Comparison of ENCODE assay signal across 9 cellular contexts in the genomic region with DNA sequence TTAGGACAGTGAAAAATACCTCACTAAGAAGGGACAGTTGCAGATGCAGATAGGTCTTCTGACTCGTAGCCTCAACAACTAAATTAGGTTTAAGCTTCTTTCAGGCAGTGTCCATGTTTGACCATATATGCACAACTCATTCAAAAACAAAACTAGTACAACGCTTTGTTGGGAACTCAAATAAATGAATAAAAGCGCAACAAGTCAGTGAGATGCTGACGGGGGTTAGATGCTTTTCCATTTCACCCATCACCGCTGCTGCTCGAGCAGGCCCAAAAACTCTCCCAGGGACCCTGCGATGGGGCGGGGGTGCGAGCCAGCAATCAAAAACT. TPM values are rescaled to one million over a fixed set of nuclear protein-coding genes. Genes with fewer than 3 reads are reported as not detected.
A peak's percentile ranks its signal among the peaks of the same experiment; 100 is the strongest.
DNase-seq lines count a peak whose midpoint lies in the region; ATAC-seq, FAIRE-seq and TF ChIP-seq lines count a peak whose summit lies in the region.
"Had no signal": no experiment of that assay in that cellular context is flagged by ENCODE, and none has a peak within 500 bp of the region (broad histone marks: within the 10 kb centered on the region; RNA-seq: fewer than 3 reads in every experiment).

No MANE protein-coding gene starts in this region.

- ATAC-seq in activated T-cell treated with anti-CD3 and anti-CD28 coated beads, Interleukin-2, amount 50 U/mL, for 72 hours (replicated peaks in 1 of 2): no peak
- ATAC-seq in HepG2: peak; percentile 8
- no peak for ATAC-seq in GM18498 (IDR thresholded peaks at IDR 0.05; ENCODE audit: unreplicated experiment)

- peak overlapping the region; percentile 86 for H3K4me2 ChIP-seq in HepG2 (ENCODE audit: low read depth, low read length)

- peaks cover 62% of the 10 kb centered on the region for H3K4me1 Mint-ChIP-seq in activated T-cell treated with anti-CD3 and anti-CD28 coated beads, Interleukin-2, amount 50 U/mL, for 72 hours (ENCODE audit: low read depth)

- peak overlapping the region; percentile 91 to 99 for H3K4me3 Mint-ChIP-seq in activated T-cell treated with anti-CD3 and anti-CD28 coated beads, Interleukin-2, amount 50 U/mL, for 72 hours

- no peaks in the 10 kb centered on the region for H3K27me3 Mint-ChIP-seq in activated T-cell treated with anti-CD3 and anti-CD28 coated beads, Interleukin-2, amount 50 U/mL, for 72 hours (ENCODE audit: low read depth)

- peaks cover 7 to 26% of the 10 kb centered on the region in 2 donors for H3K36me3 Mint-ChIP-seq in activated T-cell treated with anti-CD3 and anti-CD28 coated beads, Interleukin-2, amount 50 U/mL, for 72 hours (ENCODE audit: insufficient read depth in 2 of 2)

- peaks cover 26% of the 10 kb centered on the region for H3K79me2 ChIP-seq in HepG2 (ENCODE audit: insufficient read depth, low read length)

- in situ Hi-C loops in HepG2 (cut with HindIII; ENCODE audit: extremely low pct_ligation_motif_present, low pct_unique_long_range_greater_than_20kb): no loop called here
- in situ Hi-C loops in KBM-7 (cut with MboI; ENCODE audit: low pct_unique_long_range_greater_than_20kb, low sequenced_read_pairs): no loop called here

- FAIRE-seq in HepG2 (lab: Jason Lieb, UNC): no peak

- H3K36me3 ChIP-seq in HepG2 (replicated peaks in 1 of 2; ENCODE audit: control insufficient read depth in 1 of 2, insufficient read depth in 2 of 2, low read length in 2 of 2): peaks cover under 1 to 3% of the 10 kb centered on the region in 2 experiments; a peak in 2 of 5 replicates
- peaks cover 4 to 6% (median 4%) of the 10 kb centered on the region in 3 donors for H3K36me3 ChIP-seq in tibial artery

- POLR2A ChIA-PET in HepG2 (lab: Yijun Ruan, JAX): no interaction called here

- no peak for DNase-seq in activated T-cell treated with anti-CD3 and anti-CD28 coated beads, Interleukin-2, amount 50 U/mL, for 72 hours
- no peak for DNase-seq in activated T-cell treated with anti-CD3 and anti-CD28 coated beads for 4 hours
- peak; percentile 7 for DNase-seq in amniotic epithelial cell (ENCODE audit: low read depth)
- DNase-seq in HepG2 (ENCODE audit: low spot score): no peak
- DNase-seq in tibial artery: no peak
- no peak for DNase-seq in KBM-7
- no peak for DNase-seq in DMS 273 treated with DMSO at 0.1 percent for 48 hours (lab: John Stamatoyannopoulos, UW)

- no peak overlapping the region for H2AFZ ChIP-seq in HepG2 (ENCODE audit: low read length)

- H3K9me3 ChIP-seq in HepG2 (ENCODE audit: low read length) (no peaks in the 10 kb centered on the region), tibial artery (no peaks in the 10 kb centered on the region)

- WGBS in HepG2 (ENCODE audit: low lambda C conversion rate): 3% methylated on average over 8 of the region's 9 CpGs

- H3K9me3 Mint-ChIP-seq in activated T-cell treated with anti-CD3 and anti-CD28 coated beads, Interleukin-2, amount 50 U/mL, for 72 hours: no peaks in the 10 kb centered on the region

- no peaks in the 10 kb centered on the region; a peak in 1 of 5 replicates for H3K27me3 ChIP-seq in HepG2 (ENCODE audit: control insufficient read depth in 1 of 2, insufficient read depth in 2 of 2, low read length in 2 of 2)
- no peaks in the 10 kb centered on the region for H3K27me3 ChIP-seq in tibial artery

- H3K9ac ChIP-seq in HepG2 (ENCODE audit: insufficient read depth, low read depth, low read length): peak overlapping the region; percentile 86

- intact Hi-C loops in HepG2 (cut with micrococcal nuclease; ENCODE audit: unreplicated experiment): no loop called here
- intact Hi-C loops in tibial artery (cut with DNase I; ENCODE audit: low total_unique reads): no loop called here

- peak overlapping the region; percentile 80 for H3K27ac ChIP-seq in HepG2 (ENCODE audit: extremely low read length, insufficient read depth, low read length)
- H3K27ac ChIP-seq in tibial artery: peak overlapping the region; percentile 85 to 88

- no peak for TF ChIP-seq POLR2A in HepG2 (IDR thresholded peaks at IDR 0.05; ENCODE audit: insufficient read depth in 1 of 2, low read depth in 2 of 2, low read length in 2 of 2)

- no peak for TF ChIP-seq EP300 in HepG2 (IDR thresholded peaks at IDR 0.05; ENCODE audit: low read depth in 2 of 2, low read length in 2 of 2)
- no peak for TF ChIP-seq EP300 in HepG2 (CRISPR knock-in tag; IDR thresholded peaks at IDR 0.05; ENCODE audit: borderline replicate concordance)

- H3K27ac Mint-ChIP-seq in activated T-cell treated with anti-CD3 and anti-CD28 coated beads, Interleukin-2, amount 50 U/mL, for 72 hours: peak overlapping the region; percentile 25

- TF ChIP-seq RAD21 in HepG2 (CRISPR knock-in tag; IDR thresholded peaks at IDR 0.05): no peak

- no peaks in the 10 kb centered on the region for H4K20me1 ChIP-seq in HepG2 (ENCODE audit: insufficient read depth, low read length)

- H3K4me1 ChIP-seq in HepG2 (ENCODE audit: insufficient read depth, low read length) (peaks cover 39% of the 10 kb centered on the region), tibial artery (peaks cover 0 to 18% (median 6%) of the 10 kb centered on the region in 4 donors)

- BruUV-seq in HepG2 (replicated peaks; lab: Mats Ljungman, UMichigan): no TSS peak

- CTCF ChIA-PET in HepG2 (lab: Yijun Ruan, JAX; ENCODE audit: low intra/inter-chr PET ratio, low total read pairs): no interaction called here

- H3K4me3 ChIP-seq in HepG2 (replicated peaks in 1 of 3; ENCODE audit: insufficient read depth in 1 of 3, low read depth in 2 of 3, low read length in 3 of 3) (peak overlapping the region; percentile 83 to 93 (median 91)), tibial artery (peak overlapping the region; percentile 90 to 94)

- TF ChIP-seq CTCF in HepG2 (CRISPR knock-in tag; IDR thresholded peaks at IDR 0.05) (no peak), tibial artery (IDR thresholded peaks at IDR 0.05) (no peak)

RNA-seq across cellular contexts. Expression of a gene that starts 0.6 kb away (rescaled TPM):
- total RNA-seq in activated T-cell treated with anti-CD3 and anti-CD28 coated beads, Interleukin-2, amount 50 U/mL, for 72 hours: 10 to 100 TPM; 34.4 to 36.0 TPM
- 32.8 and 54.2 TPM in 2 replicates for total RNA-seq in HepG2 (2016; rRNA removed; fragmentation: Illumina TruSeq; extraction: Trizol)
- total RNA-seq in HepG2 (2016; cell fraction: cytosol; rRNA removed; fragmentation: Illumina TruSeq; extraction: Trizol; ENCODE audit: low read depth): 1.8 and 2.4 TPM in 2 replicates
- 32.6 and 56.0 TPM in 2 replicates for total RNA-seq in HepG2 (2016; cell fraction: insoluble cytoplasmic fraction; rRNA removed; fragmentation: Illumina TruSeq; extraction: Trizol)
- total RNA-seq in HepG2 (2016; cell fraction: membrane; rRNA removed; fragmentation: Illumina TruSeq; extraction: Trizol): 6.0 and 7.0 TPM in 2 replicates
- total RNA-seq in HepG2 (2016; cell fraction: nucleus; rRNA removed; fragmentation: Illumina TruSeq; extraction: Trizol): 20.5 and 22.8 TPM in 2 replicates
- 6.0 and 8.8 TPM in 2 replicates for polyA plus RNA-seq in HepG2 (2011; rRNA removed)
- polyA plus RNA-seq in HepG2 (2011; cell fraction: cytosol; rRNA removed): 2.6 and 4.0 TPM in 2 replicates
- polyA plus RNA-seq in HepG2 (2011; cell fraction: nucleus; rRNA removed): 2.1 and 4.0 TPM in 2 replicates
- 12.7 and 13.8 TPM in 2 replicates for polyA plus RNA-seq in HepG2 (2012)
- 1.9 and 2.4 TPM in 2 replicates for polyA plus RNA-seq in HepG2 (2016; cell fraction: cytosol; fragmentation: Illumina TruSeq; extraction: Trizol; ENCODE audit: low read depth)
- 54.9 and 56.4 TPM in 2 replicates for polyA plus RNA-seq in HepG2 (2016; cell fraction: insoluble cytoplasmic fraction; fragmentation: Illumina TruSeq; extraction: Trizol; ENCODE audit: low read depth)
- polyA plus RNA-seq in HepG2 (2016; cell fraction: membrane; fragmentation: Illumina TruSeq; extraction: Trizol; ENCODE audit: low read depth): 4.1 and 4.9 TPM in 2 replicates
- polyA plus RNA-seq in HepG2 (2016; cell fraction: nucleus; fragmentation: Illumina TruSeq; extraction: Trizol; ENCODE audit: insufficient read depth, low read depth): 28.1 and 29.6 TPM in 2 replicates
- 1.6 and 3.1 TPM in 2 replicates for polyA minus RNA-seq in HepG2 (2011; rRNA and poly(A)+ RNA removed; ENCODE audit: low replicate concordance)
- 6.3 and 6.5 TPM in 2 replicates for polyA minus RNA-seq in HepG2 (2011; cell fraction: cytosol; rRNA and poly(A)+ RNA removed)
- 25.4 and 29.5 TPM in 2 replicates for polyA minus RNA-seq in HepG2 (2011; cell fraction: nucleus; rRNA and poly(A)+ RNA removed)

RNA-seq across cellular contexts. Expression of a gene that starts 20.1 kb away (rescaled TPM):
- total RNA-seq in activated T-cell treated with anti-CD3 and anti-CD28 coated beads, Interleukin-2, amount 50 U/mL, for 72 hours: under 1 TPM; 0.26 to 0.44 TPM
- not detected in 2 replicates for total RNA-seq in HepG2 (2016; rRNA removed; fragmentation: Illumina TruSeq; extraction: Trizol)
- not detected in 2 replicates for total RNA-seq in HepG2 (2016; cell fraction: cytosol; rRNA removed; fragmentation: Illumina TruSeq; extraction: Trizol; ENCODE audit: low read depth)
- not detected in 2 replicates for total RNA-seq in HepG2 (2016; cell fraction: insoluble cytoplasmic fraction; rRNA removed; fragmentation: Illumina TruSeq; extraction: Trizol)
- total RNA-seq in HepG2 (2016; cell fraction: membrane; rRNA removed; fragmentation: Illumina TruSeq; extraction: Trizol): not detected in 2 replicates
- total RNA-seq in HepG2 (2016; cell fraction: nucleus; rRNA removed; fragmentation: Illumina TruSeq; extraction: Trizol): not detected in 2 replicates
- not detected in 2 replicates for polyA plus RNA-seq in HepG2 (2011; rRNA removed)
- polyA plus RNA-seq in HepG2 (2011; cell fraction: cytosol; rRNA removed): not detected in 2 replicates
- not detected in 2 replicates for polyA plus RNA-seq in HepG2 (2011; cell fraction: nucleus; rRNA removed)
- polyA plus RNA-seq in HepG2 (2012): not detected in 2 replicates
- not detected in 2 replicates for polyA plus RNA-seq in HepG2 (2016; cell fraction: cytosol; fragmentation: Illumina TruSeq; extraction: Trizol; ENCODE audit: low read depth)
- polyA plus RNA-seq in HepG2 (2016; cell fraction: insoluble cytoplasmic fraction; fragmentation: Illumina TruSeq; extraction: Trizol; ENCODE audit: low read depth): not detected in 2 replicates
- polyA plus RNA-seq in HepG2 (2016; cell fraction: membrane; fragmentation: Illumina TruSeq; extraction: Trizol; ENCODE audit: low read depth): not detected in 2 replicates
- polyA plus RNA-seq in HepG2 (2016; cell fraction: nucleus; fragmentation: Illumina TruSeq; extraction: Trizol; ENCODE audit: insufficient read depth, low read depth): not detected in 2 replicates
- polyA minus RNA-seq in HepG2 (2011; rRNA and poly(A)+ RNA removed; ENCODE audit: low replicate concordance): not detected in 2 replicates
- polyA minus RNA-seq in HepG2 (2011; cell fraction: cytosol; rRNA and poly(A)+ RNA removed): not detected in 2 replicates
- polyA minus RNA-seq in HepG2 (2011; cell fraction: nucleus; rRNA and poly(A)+ RNA removed): not detected in 2 replicates
- total RNA-seq: T-helper 2 cell treated with Interferon-gamma antibody and Interleukin-4, amounts not matched to agents 100 ng/mL and 5 ng/mL, for 36 hours had no signal

RNA-seq across cellular contexts. Expression of a gene that starts 53.5 kb away (rescaled TPM):
- 1 to 10 TPM in 1 of 2 donors, under 1 TPM in 1; 0.62 to 1.4 TPM for total RNA-seq in activated T-cell treated with anti-CD3 and anti-CD28 coated beads, Interleukin-2, amount 50 U/mL, for 72 hours
- total RNA-seq in HepG2 (2016; rRNA removed; fragmentation: Illumina TruSeq; extraction: Trizol): 0.07 TPM in 1 of 2 replicates, not detected in the other
- total RNA-seq in HepG2 (2016; cell fraction: cytosol; rRNA removed; fragmentation: Illumina TruSeq; extraction: Trizol; ENCODE audit: low read depth): not detected in 2 replicates
- total RNA-seq in HepG2 (2016; cell fraction: insoluble cytoplasmic fraction; rRNA removed; fragmentation: Illumina TruSeq; extraction: Trizol): 0.09 TPM in 1 of 2 replicates, not detected in the other
- 0.03 TPM in 1 of 2 replicates, not detected in the other for total RNA-seq in HepG2 (2016; cell fraction: membrane; rRNA removed; fragmentation: Illumina TruSeq; extraction: Trizol)
- total RNA-seq in HepG2 (2016; cell fraction: nucleus; rRNA removed; fragmentation: Illumina TruSeq; extraction: Trizol): 0.40 TPM in 1 of 2 replicates, not detected in the other
- polyA plus RNA-seq in HepG2 (2011; rRNA removed): 0.07 and 0.37 TPM in 2 replicates
- 0.05 and 0.13 TPM in 2 replicates for polyA plus RNA-seq in HepG2 (2011; cell fraction: cytosol; rRNA removed)
- polyA plus RNA-seq in HepG2 (2011; cell fraction: nucleus; rRNA removed): 0.56 and 0.95 TPM in 2 replicates
- polyA plus RNA-seq in HepG2 (2012): 0.11 and 0.16 TPM in 2 replicates
- polyA plus RNA-seq in HepG2 (2016; cell fraction: cytosol; fragmentation: Illumina TruSeq; extraction: Trizol; ENCODE audit: low read depth): not detected in 2 replicates
- polyA plus RNA-seq in HepG2 (2016; cell fraction: insoluble cytoplasmic fraction; fragmentation: Illumina TruSeq; extraction: Trizol; ENCODE audit: low read depth): 0.17 TPM in 1 of 2 replicates, not detected in the other
- polyA plus RNA-seq in HepG2 (2016; cell fraction: membrane; fragmentation: Illumina TruSeq; extraction: Trizol; ENCODE audit: low read depth): not detected in 2 replicates
- 0.63 TPM in 1 of 2 replicates, not detected in the other for polyA plus RNA-seq in HepG2 (2016; cell fraction: nucleus; fragmentation: Illumina TruSeq; extraction: Trizol; ENCODE audit: insufficient read depth, low read depth)
- 0.28 and 2.0 TPM in 2 replicates for polyA minus RNA-seq in HepG2 (2011; rRNA and poly(A)+ RNA removed; ENCODE audit: low replicate concordance)
- not detected in 2 replicates for polyA minus RNA-seq in HepG2 (2011; cell fraction: cytosol; rRNA and poly(A)+ RNA removed)
- 0.13 and 1.1 TPM in 2 replicates for polyA minus RNA-seq in HepG2 (2011; cell fraction: nucleus; rRNA and poly(A)+ RNA removed)
